Comparison of ENCODE assay signal across 33 cellular contexts in genomic region chr15:73681856-73682596, GRCh38. TPM values are rescaled to one million over a fixed set of nuclear protein-coding genes. Genes with fewer than 3 reads are reported as not detected.
DNase-seq lines count a peak whose midpoint lies in the region; ATAC-seq and TF ChIP-seq lines count a peak whose summit lies in the region.
"Had no signal": no experiment of that assay in that cellular context is flagged by ENCODE, and none has a peak within 500 bp of the region (broad histone marks: within the 10 kb centered on the region; RNA-seq: fewer than 3 reads in every experiment).

No MANE protein-coding gene starts in this region.

- no peak for TF ChIP-seq CTCF in GM20000 (IDR thresholded peaks at IDR 0.05; ENCODE audit: extremely low read depth, missing control alignments)
- TF ChIP-seq CTCF in fibroblast of mammary gland (conservative IDR thresholded peaks at IDR 0.05; ENCODE audit: control insufficient read depth, insufficient read depth, low read depth, low read length), result no peak
- TF ChIP-seq CTCF in neural progenitor cell (IDR thresholded peaks at IDR 0.05), result no peak
- TF ChIP-seq CTCF in vagina (IDR thresholded peaks at IDR 0.05), result no peak

- H3K27me3 Mint-ChIP-seq in neural progenitor cell (ENCODE audit: insufficient read depth, low read depth), result peaks cover 7% of the 10 kb centered on the region

- H3K79me2 ChIP-seq in neural progenitor cell (ENCODE audit: low read depth), result peaks cover 26% of the 10 kb centered on the region

- H3K27me3 ChIP-seq in SJCRH30 (peaks cover 3% of the 10 kb centered on the region; the same call in 1 of the 2 replicates), neural progenitor cell (no peaks in the 10 kb centered on the region), vagina (no peaks in the 10 kb centered on the region)
- H3K27me3 ChIP-seq: body of pancreas had no signal

- H3K4me1 ChIP-seq in SJCRH30, result peaks cover 25% of the 10 kb centered on the region
- peaks cover 20% of the 10 kb centered on the region for H3K4me1 ChIP-seq in neural progenitor cell
- peaks cover 38% of the 10 kb centered on the region for H3K4me1 ChIP-seq in vagina

- intact Hi-C loops in vagina (cut with DNase I), result no loop called here

- H3K4me3 ChIP-seq in SJCRH30, result no peak overlapping the region
- no peak overlapping the region for H3K4me3 ChIP-seq in fibroblast of mammary gland (ENCODE audit: control insufficient read depth, low read depth, low read length)
- H3K4me3 ChIP-seq in neural progenitor cell, result no peak overlapping the region
- H3K4me3 ChIP-seq in vagina, result no peak overlapping the region
- H3K4me3 ChIP-seq: body of pancreas, dorsolateral prefrontal cortex, tibial nerve had no signal

- no peaks in the 10 kb centered on the region for H3K36me3 Mint-ChIP-seq in neural progenitor cell
- H3K36me3 Mint-ChIP-seq: activated naive CD4-positive, alpha-beta T cell treated with anti-CD3 and anti-CD28 coated beads, Interleukin-2, amount 10 ng/mL, durations not matched to agents 7 days and 5 days; CD8-positive, alpha-beta memory T cell; WTC11 had no signal

- H3K4me1 Mint-ChIP-seq in neural progenitor cell, result peaks cover 29% of the 10 kb centered on the region

- H4K20me1 ChIP-seq in neural progenitor cell (ENCODE audit: low read depth), result peaks cover 19% of the 10 kb centered on the region

- H3K36me3 ChIP-seq in SJCRH30 (no peaks in the 10 kb centered on the region), neural progenitor cell (no peaks in the 10 kb centered on the region), vagina (no peaks in the 10 kb centered on the region)
- H3K36me3 ChIP-seq: BE2C, neutrophil, tibial nerve had no signal

- H2AFZ ChIP-seq in neural progenitor cell (replicated peaks), result no peak overlapping the region

- H3K9ac ChIP-seq in neural progenitor cell, result no peak overlapping the region

- no peak for ATAC-seq in HG03159 (IDR thresholded peaks at IDR 0.05; ENCODE audit: unreplicated experiment)
- ATAC-seq: activated T-helper 17 cell treated with anti-CD3 and anti-CD28 coated beads, Interleukin-2, amount 50 U/mL, for 72 hours; body of pancreas; sciatic nerve; WTC11 had no signal

- peak overlapping the region; percentile 1 for H3K4me3 Mint-ChIP-seq in neural progenitor cell
- H3K4me3 Mint-ChIP-seq: activated CD4-positive, alpha-beta T cell treated with anti-CD3 and anti-CD28 coated beads, Interleukin-2, amount 10 ng/mL, durations not matched to agents 24 days and 14 days; activated naive CD4-positive, alpha-beta T cell treated with anti-CD3 and anti-CD28 coated beads, Interleukin-2, amount 10 ng/mL, durations not matched to agents 7 days and 5 days; CD8-positive, alpha-beta memory T cell; WTC11 had no signal

- H3K9me3 Mint-ChIP-seq in neural progenitor cell, result no peaks in the 10 kb centered on the region
- H3K9me3 Mint-ChIP-seq: activated CD4-positive, alpha-beta T cell treated with anti-CD3 and anti-CD28 coated beads, Interleukin-2, amount 10 ng/mL, durations not matched to agents 24 days and 14 days; activated naive CD4-positive, alpha-beta T cell treated with anti-CD3 and anti-CD28 coated beads, Interleukin-2, amount 10 ng/mL, durations not matched to agents 7 days and 5 days; activated T-helper 17 cell treated with anti-CD3 and anti-CD28 coated beads, Interleukin-2, amount 50 U/mL, for 72 hours; CD8-positive, alpha-beta memory T cell; immature natural killer cell; WTC11 had no signal

- peaks cover 18% of the 10 kb centered on the region for H3F3A ChIP-seq in neural progenitor cell (ENCODE audit: low read depth)

- H3K27ac ChIP-seq in SJCRH30, result 0 out of 2 replicates have a peak overlapping the region, but pooled peaks have one; percentile 14
- H3K27ac ChIP-seq in neural progenitor cell, result no peak overlapping the region
- H3K27ac ChIP-seq in vagina, result no peak overlapping the region
- H3K27ac ChIP-seq: body of pancreas, HL-60, neutrophil had no signal

- TF ChIP-seq POLR2A in vagina (IDR thresholded peaks at IDR 0.05), result no peak

- no peak overlapping the region for H3K4me2 ChIP-seq in neural progenitor cell

- peak; percentile 8 for DNase-seq in GM20000 (ENCODE audit: low spot score)
- DNase-seq in SJCRH30, result no peak
- DNase-seq in fibroblast of mammary gland (ENCODE audit: low read depth), result peak; percentile 42
- no peak for DNase-seq in neural progenitor cell (ENCODE audit: low spot score)
- no peak for DNase-seq in mucosa of gallbladder (ENCODE audit: low spot score)
- DNase-seq in Ammon's horn (ENCODE audit: low spot score), result no peak
- no peak for DNase-seq in vagina (ENCODE audit: extremely low spot score in 2 of 2)
- DNase-seq: activated CD4-positive, alpha-beta T cell treated with anti-CD3 and anti-CD28 coated beads, Interleukin-2, amount 10 ng/mL, durations not matched to agents 24 days and 14 days; activated naive CD4-positive, alpha-beta T cell treated with anti-CD3 and anti-CD28 coated beads, Interleukin-2, amount 10 ng/mL, durations not matched to agents 7 days and 5 days; BE2C; body of pancreas; CD8-positive, alpha-beta memory T cell; cerebellar nuclear complex; DMS 273 treated with DMSO at 0.1 percent for 48 hours; dorsolateral prefrontal cortex; H7; hypothalamus; immature natural killer cell; mammary epithelial cell; NCI-H1436 treated with DMSO at 0.1 percent for 48 hours; NCI-H2107; NCI-H345; NCI-H82; stimulated activated CD4-positive, alpha-beta T cell treated with anti-CD3 and anti-CD28 coated beads, Interleukin-15, amount 100 ng/mL, for 24 hours; stimulated activated CD4-positive, alpha-beta T cell treated with anti-CD3 and anti-CD28 coated beads, Interleukin-4, amount 100 ng/mL, for 4 hours had no signal

- no peaks in the 10 kb centered on the region for H3K9me3 ChIP-seq in SJCRH30 (replicated peaks)
- H3K9me3 ChIP-seq in neural progenitor cell (ENCODE audit: low read depth), result no peaks in the 10 kb centered on the region
- no peaks in the 10 kb centered on the region for H3K9me3 ChIP-seq in vagina
- H3K9me3 ChIP-seq: BE2C, body of pancreas, neutrophil, tibial nerve had no signal

- peak overlapping the region; percentile 16 for H3K27ac Mint-ChIP-seq in neural progenitor cell
- H3K27ac Mint-ChIP-seq: activated CD4-positive, alpha-beta T cell treated with anti-CD3 and anti-CD28 coated beads, Interleukin-2, amount 10 ng/mL, durations not matched to agents 24 days and 14 days; activated naive CD4-positive, alpha-beta T cell treated with anti-CD3 and anti-CD28 coated beads, Interleukin-2, amount 10 ng/mL, durations not matched to agents 7 days and 5 days; activated T-helper 17 cell treated with anti-CD3 and anti-CD28 coated beads, Interleukin-2, amount 50 U/mL, for 72 hours; immature natural killer cell; progenitor cell of endocrine pancreas; WTC11 had no signal

RNA-seq across cellular contexts. Expression of gene CD276, which starts 2.2 kb away (rescaled TPM):
- total RNA-seq in SJCRH30 (2014; rRNA removed; shearing (Covaris generic)), result 87.3 and 92.9 TPM in 2 replicates
- total RNA-seq in neural progenitor cell (ENCODE audit: low replicate concordance) (62.2 and 147 TPM in 2 replicates), mucosa of gallbladder (51.9 TPM), vagina (78.1 TPM)

RNA-seq across cellular contexts. Expression of gene NPTN, which starts 48.8 kb away (rescaled TPM):
- total RNA-seq in SJCRH30 (2014; rRNA removed; shearing (Covaris generic)), result 90.4 and 92.5 TPM in 2 replicates
- total RNA-seq in neural progenitor cell (ENCODE audit: low replicate concordance) (84.4 and 110 TPM in 2 replicates), mucosa of gallbladder (159 TPM), vagina (139 TPM)

Comparison
In these comparisons a context has a peak if more than half of its experiments do, and no peak if none do; other contexts are left out.
1. DNase-seq: peak in GM20000 (single experiment) and fibroblast of mammary gland (single experiment); none in SJCRH30 (0 of 2), neural progenitor cell (single experiment), mucosa of gallbladder (single experiment), Ammon's horn (single experiment) and vagina (0 of 2).